Comparison of ENCODE assay signal across 19 cellular contexts in genomic region chr11:119754199-119754598, GRCh38. TPM values are rescaled to one million over a fixed set of nuclear protein-coding genes. Genes with fewer than 3 reads are reported as not detected.
A peak's percentile ranks its signal among the peaks of the same experiment; 100 is the strongest.
DNase-seq lines count a peak whose midpoint lies in the region; FAIRE-seq and TF ChIP-seq lines count a peak whose summit lies in the region.
"Had no signal": no experiment of that assay in that cellular context is flagged by ENCODE, and none has a peak within 500 bp of the region (broad histone marks: within the 10 kb centered on the region; RNA-seq: fewer than 3 reads in every experiment).

No MANE protein-coding gene starts in this region.

- H3K4me3 ChIP-seq in GM06990 (replicated peaks; ENCODE audit: low read depth, low read length): peak overlapping the region; percentile 72; the same call in 1 of the 2 replicates
- H3K4me3 ChIP-seq: Peyer's patch had no signal

- no peak for TF ChIP-seq POLR2A in GM12891 (IDR thresholded peaks at IDR 0.05; ENCODE audit: low read depth, low read length)

- peak overlapping the region; percentile 34 for H3K27ac ChIP-seq in angular gyrus (ENCODE audit: low read depth, low read length)
- H3K27ac ChIP-seq: Peyer's patch had no signal

- peak; percentile 50 for FAIRE-seq in GM12891 (lab: Jason Lieb, UNC)

- DNase-seq in GM06990 (ENCODE audit: extremely low read depth, insufficient read length) (no peak), GM12891 (ENCODE audit: insufficient read length, low spot score) (no peak), mesenteric fat pad (ENCODE audit: low spot score) (peak; percentile 33), NCI-H128 (lab: John Stamatoyannopoulos, UW; ENCODE audit: unreplicated experiment) (no peak), D341Med (ENCODE audit: low spot score) (no peak), NCI-H1105 treated with DMSO at 0.1 percent for 48 hours (lab: John Stamatoyannopoulos, UW) (no peak)
- DNase-seq in stimulated activated CD4-positive, alpha-beta T cell treated with anti-CD3 and anti-CD28 coated beads, Interleukin-15, amount 100 ng/mL, for 24 hours: no peak
- DNase-seq: ACHN, COR-L47, DMS153, GOT3, NCI-H1048, NCI-H1694, NCI-H2107, NCI-H226, NCI-H524 treated with DMSO at 0.1 percent for 48 hours, Peyer's patch, SHP77 treated with DMSO at 0.1 percent for 48 hours had no signal

- H3K27me3 ChIP-seq in GM06990 (replicated peaks; ENCODE audit: control insufficient read depth, insufficient read depth, low read length): no peaks in the 10 kb centered on the region
- H3K27me3 ChIP-seq: Peyer's patch had no signal

- TF ChIP-seq CTCF in GM06990 (IDR thresholded peaks at IDR 0.05; ENCODE audit: insufficient read depth, low read length, poor library complexity, severe bottlenecking): no peak

- no peaks in the 10 kb centered on the region for H3K36me3 ChIP-seq in GM06990 (ENCODE audit: control insufficient read depth, insufficient read depth, low read length)
- H3K36me3 ChIP-seq: Peyer's patch had no signal

TF ChIP-seq in GM12891, 5 proteins besides CTCF, POLR2A, EP300 and RAD21:
- TF ChIP-seq PAX5 (IDR thresholded peaks at IDR 0.05; ENCODE audit: insufficient read depth, low read length, severe bottlenecking) (no peak), TAF1 (IDR thresholded peaks at IDR 0.05; ENCODE audit: low read depth, low read length) (no peak), POU2F2 (IDR thresholded peaks at IDR 0.05; ENCODE audit: low read depth, low read length) (no peak), SPI1 (IDR thresholded peaks at IDR 0.05; ENCODE audit: low read depth, low read length) (no peak), POLR2AphosphoS5 (IDR thresholded peaks at IDR 0.05; ENCODE audit: low read depth, low read length) (no peak)

RNA-seq across cellular contexts. Expression of gene NECTIN1, which starts 25.2 kb away (rescaled TPM):
- 5.6 TPM for polyA plus RNA-seq in GM12891 (2012; ENCODE audit: low read depth, missing spikeins)
- total RNA-seq in mesenteric fat pad: 11.2 TPM
